In genomic region chr6:232896-233640, GRCh38 we compare ENCODE assay signal across 11 cellular contexts.
"Had no signal": no experiment of that assay in that cellular context is flagged by ENCODE, and none has a peak within 500 bp of the region (broad histone marks: within the 10 kb centered on the region; RNA-seq: fewer than 3 reads in every experiment).

No MANE protein-coding gene starts in this region.

- DNase-seq: activated CD4-positive, alpha-beta T cell treated with anti-CD3 and anti-CD28 coated beads, Interleukin-2, amount 10 ng/mL, durations not matched to agents 7 days and 5 days; activated CD4-positive, CD25-positive, alpha-beta regulatory T cell; activated effector memory CD4-positive, alpha-beta T cell treated with anti-CD3 and anti-CD28 coated beads, Interleukin-2, amount 50 U/mL, for 16 hours; foreskin melanocyte; head of caudate nucleus; ovary; stimulated activated CD4-positive, alpha-beta T cell treated with anti-CD3 and anti-CD28 coated beads, Interleukin-15, amount 100 ng/mL, for 24 hours; stimulated activated CD4-positive, alpha-beta T cell treated with anti-CD3 and anti-CD28 coated beads, Interleukin-4, amount 100 ng/mL, for 24 hours; T-helper 1 cell had no signal

- H3K4me3 Mint-ChIP-seq: activated CD4-positive, alpha-beta T cell treated with anti-CD3 and anti-CD28 coated beads, Interleukin-2, amount 10 ng/mL, durations not matched to agents 7 days and 5 days; nephron had no signal

- H3K27me3 Mint-ChIP-seq: activated CD4-positive, alpha-beta T cell treated with anti-CD3 and anti-CD28 coated beads, Interleukin-2, amount 10 ng/mL, durations not matched to agents 7 days and 5 days had no signal

- ATAC-seq: left lobe of liver had no signal

- H3K9me3 Mint-ChIP-seq: nephron had no signal

- H3K27ac Mint-ChIP-seq: activated CD4-positive, alpha-beta T cell treated with anti-CD3 and anti-CD28 coated beads, Interleukin-2, amount 10 ng/mL, durations not matched to agents 7 days and 5 days; nephron had no signal
